Comparison of ENCODE assay signal across 15 cellular contexts in the genomic region with DNA sequence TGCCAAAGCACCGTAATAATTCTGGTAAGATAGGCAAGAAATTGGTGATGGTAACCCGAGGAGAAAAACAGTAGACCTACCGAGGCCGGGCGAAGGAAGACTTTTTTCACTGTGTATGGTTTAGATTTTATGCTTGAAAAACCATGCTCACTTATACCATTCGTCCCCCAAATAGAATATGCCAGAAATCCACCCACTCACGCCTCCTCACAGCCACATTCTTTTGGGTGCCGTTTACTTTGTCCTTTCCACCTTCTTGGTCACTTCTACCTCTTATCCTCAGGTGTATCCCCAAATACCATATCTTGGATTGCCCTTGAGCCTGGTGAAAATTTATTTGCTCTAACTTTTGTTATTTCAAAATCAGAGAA. TPM values are rescaled to one million over a fixed set of nuclear protein-coding genes. Genes with fewer than 3 reads are reported as not detected.
DNase-seq lines count a peak whose midpoint lies in the region; ATAC-seq and TF ChIP-seq lines count a peak whose summit lies in the region.
"Had no signal": no experiment of that assay in that cellular context is flagged by ENCODE, and none has a peak within 500 bp of the region (broad histone marks: within the 10 kb centered on the region; RNA-seq: fewer than 3 reads in every experiment).

No MANE protein-coding gene starts in this region.

- H3K9ac ChIP-seq in endocrine pancreas (ENCODE audit: control insufficient read depth, insufficient read depth, low read length) (peak overlapping the region; percentile 30), mucosa of rectum (ENCODE audit: low read depth in 1 of 2, low read length in 2 of 2) (peak overlapping the region; percentile 52 to 82)

- intact Hi-C loops in transverse colon (cut with DNase I; ENCODE audit: low total_unique reads): no loop called here

- no peaks in the 10 kb centered on the region for H3K36me3 Mint-ChIP-seq in WTC11

- no peak for TF ChIP-seq POLR2A in transverse colon (IDR thresholded peaks at IDR 0.05)

- no peak for DNase-seq in WTC11 (ENCODE audit: low spot score)
- no peak for DNase-seq in transverse colon
- no peak for DNase-seq in NCI-H2107 treated with DMSO at 0.1 percent for 48 hours (lab: John Stamatoyannopoulos, UW; ENCODE audit: unreplicated experiment)
- DNase-seq: activated CD8-positive, alpha-beta memory T cell treated with anti-CD3 and anti-CD28 coated beads for 24 hours; gastrocnemius medialis; MV-4-11; NCI-H2029; NCI-H510A; SIG-M5; stimulated activated CD4-positive, alpha-beta T cell treated with anti-CD3 and anti-CD28 coated beads, Interleukin-2, amount 100 ng/mL, for 24 hours; T-helper 17 cell had no signal

- H3K27me3 ChIP-seq in endocrine pancreas (ENCODE audit: control insufficient read depth, insufficient read depth, low read length): no peaks in the 10 kb centered on the region
- peaks cover 2 to 4% of the 10 kb centered on the region in 2 donors for H3K27me3 ChIP-seq in mucosa of rectum (ENCODE audit: control insufficient read depth in 2 of 2, insufficient read depth in 2 of 2, low read length in 2 of 2)
- H3K27me3 ChIP-seq in transverse colon: peaks cover 80% of the 10 kb centered on the region

- peaks cover 98% of the 10 kb centered on the region for H3K27me3 Mint-ChIP-seq in WTC11 (ENCODE audit: low read depth)

- H3K4me1 Mint-ChIP-seq in WTC11: peaks cover 21% of the 10 kb centered on the region
- H3K4me1 Mint-ChIP-seq: T-helper 17 cell had no signal

- H3K36me3 ChIP-seq in endocrine pancreas (ENCODE audit: control insufficient read depth, insufficient read depth, low read length): no peaks in the 10 kb centered on the region
- H3K36me3 ChIP-seq in mucosa of rectum (ENCODE audit: control insufficient read depth in 2 of 2, insufficient read depth in 2 of 2, low read length in 2 of 2): peaks cover 4 to 14% of the 10 kb centered on the region in 2 donors
- H3K36me3 ChIP-seq in transverse colon: no peaks in the 10 kb centered on the region
- H3K36me3 ChIP-seq: gastrocnemius medialis had no signal

- 44 to 71% methylated on average over 7 to 8 of the region's 8 CpGs for WGBS in transverse colon (ENCODE audit: low coverage in 1 of 2), 2 donors

- H3K27ac Mint-ChIP-seq in WTC11: no peak overlapping the region
- H3K27ac Mint-ChIP-seq: T-helper 17 cell had no signal

- TF ChIP-seq EP300 in transverse colon (IDR thresholded peaks at IDR 0.05; ENCODE audit: low read depth): no peak

- H3K4me3 Mint-ChIP-seq in WTC11: peak overlapping the region; percentile 40
- H3K4me3 Mint-ChIP-seq: T-helper 17 cell had no signal

- H3K4me3 ChIP-seq in endocrine pancreas (ENCODE audit: control insufficient read depth, insufficient read depth, low read length): peak overlapping the region; percentile 61
- peak overlapping the region; percentile 49 to 59 for H3K4me3 ChIP-seq in mucosa of rectum (ENCODE audit: low read length in 2 of 2)
- H3K4me3 ChIP-seq in transverse colon: peak overlapping the region in 3 of 4 donors; percentile 18 to 86 (median 28)

- peak overlapping the region; percentile 77 to 84 for H3K27ac ChIP-seq in mucosa of rectum (ENCODE audit: low read depth in 2 of 2, low read length in 2 of 2)
- peak overlapping the region; percentile 66 to 96 (median 84) for H3K27ac ChIP-seq in transverse colon
- H3K27ac ChIP-seq: gastrocnemius medialis had no signal

- H3K4me1 ChIP-seq in endocrine pancreas (ENCODE audit: control insufficient read depth, insufficient read depth, low read length) (peaks cover 29% of the 10 kb centered on the region), mucosa of rectum (ENCODE audit: control insufficient read depth in 2 of 2, insufficient read depth in 2 of 2, low read length in 2 of 2) (peaks cover 19% of the 10 kb centered on the region in 2 donors), transverse colon (peaks cover 3 to 68% (median 23%) of the 10 kb centered on the region in 4 donors)
- H3K4me1 ChIP-seq: gastrocnemius medialis had no signal

- no peak for TF ChIP-seq CTCF in WTC11 (IDR thresholded peaks at IDR 0.05)
- no peak for TF ChIP-seq CTCF in transverse colon (IDR thresholded peaks at IDR 0.05)

- in situ Hi-C loops in transverse colon (cut with MboI; ENCODE audit: low pct_ligation_motif_present in 1 of 4, low pct_unique_long_range_greater_than_20kb in 1 of 4, low sequenced_read_pairs in 3 of 4): no loop called here

- H3K9me3 ChIP-seq in endocrine pancreas (ENCODE audit: control insufficient read depth, low read length): no peaks in the 10 kb centered on the region
- H3K9me3 ChIP-seq in mucosa of rectum (ENCODE audit: control insufficient read depth in 2 of 2, low read length in 2 of 2): no peaks in the 10 kb centered on the region
- no peaks in the 10 kb centered on the region for H3K9me3 ChIP-seq in transverse colon
- H3K9me3 ChIP-seq: gastrocnemius medialis had no signal

- CTCF ChIA-PET in WTC11 (lab: Charles Lee): no interaction called here

- no peaks in the 10 kb centered on the region for H3K9me3 Mint-ChIP-seq in WTC11

- ATAC-seq in WTC11: no peak
- ATAC-seq in GM19324 (IDR thresholded peaks at IDR 0.05; ENCODE audit: low FRiP score, unreplicated experiment): no peak
- ATAC-seq in GM19452 (IDR thresholded peaks at IDR 0.05; ENCODE audit: unreplicated experiment): no peak
- ATAC-seq: gastrocnemius medialis, T-helper 17 cell had no signal

- POLR2A ChIA-PET in WTC11 (lab: Charles Lee): no interaction called here

TF ChIP-seq in WTC11, 78 proteins besides CTCF, POLR2A, EP300 and RAD21:
- TF ChIP-seq, protein P1, sequence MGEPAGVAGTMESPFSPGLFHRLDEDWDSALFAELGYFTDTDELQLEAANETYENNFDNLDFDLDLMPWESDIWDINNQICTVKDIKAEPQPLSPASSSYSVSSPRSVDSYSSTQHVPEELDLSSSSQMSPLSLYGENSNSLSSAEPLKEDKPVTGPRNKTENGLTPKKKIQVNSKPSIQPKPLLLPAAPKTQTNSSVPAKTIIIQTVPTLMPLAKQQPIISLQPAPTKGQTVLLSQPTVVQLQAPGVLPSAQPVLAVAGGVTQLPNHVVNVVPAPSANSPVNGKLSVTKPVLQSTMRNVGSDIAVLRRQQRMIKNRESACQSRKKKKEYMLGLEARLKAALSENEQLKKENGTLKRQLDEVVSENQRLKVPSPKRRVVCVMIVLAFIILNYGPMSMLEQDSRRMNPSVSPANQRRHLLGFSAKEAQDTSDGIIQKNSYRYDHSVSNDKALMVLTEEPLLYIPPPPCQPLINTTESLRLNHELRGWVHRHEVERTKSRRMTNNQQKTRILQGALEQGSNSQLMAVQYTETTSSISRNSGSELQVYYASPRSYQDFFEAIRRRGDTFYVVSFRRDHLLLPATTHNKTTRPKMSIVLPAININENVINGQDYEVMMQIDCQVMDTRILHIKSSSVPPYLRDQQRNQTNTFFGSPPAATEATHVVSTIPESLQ (CRISPR knock-in tag; IDR thresholded peaks at IDR 0.05): no peak
- TF ChIP-seq GABPB1 (CRISPR knock-in tag; IDR thresholded peaks at IDR 0.05): no peak
- TF ChIP-seq MXD4 (CRISPR knock-in tag; IDR thresholded peaks at IDR 0.05; ENCODE audit: borderline replicate concordance): no peak
- TF ChIP-seq, protein P2, sequence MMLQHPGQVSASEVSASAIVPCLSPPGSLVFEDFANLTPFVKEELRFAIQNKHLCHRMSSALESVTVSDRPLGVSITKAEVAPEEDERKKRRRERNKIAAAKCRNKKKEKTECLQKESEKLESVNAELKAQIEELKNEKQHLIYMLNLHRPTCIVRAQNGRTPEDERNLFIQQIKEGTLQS (CRISPR knock-in tag; conservative IDR thresholded peaks at IDR 0.05): no peak
- no peak for TF ChIP-seq MYBL2 (CRISPR knock-in tag; IDR thresholded peaks at IDR 0.05)
- TF ChIP-seq TCF7 (CRISPR knock-in tag; IDR thresholded peaks at IDR 0.05; ENCODE audit: low read depth): no peak
- TF ChIP-seq, protein P3, sequence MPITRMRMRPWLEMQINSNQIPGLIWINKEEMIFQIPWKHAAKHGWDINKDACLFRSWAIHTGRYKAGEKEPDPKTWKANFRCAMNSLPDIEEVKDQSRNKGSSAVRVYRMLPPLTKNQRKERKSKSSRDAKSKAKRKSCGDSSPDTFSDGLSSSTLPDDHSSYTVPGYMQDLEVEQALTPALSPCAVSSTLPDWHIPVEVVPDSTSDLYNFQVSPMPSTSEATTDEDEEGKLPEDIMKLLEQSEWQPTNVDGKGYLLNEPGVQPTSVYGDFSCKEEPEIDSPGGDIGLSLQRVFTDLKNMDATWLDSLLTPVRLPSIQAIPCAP (CRISPR knock-in tag; IDR thresholded peaks at IDR 0.05): no peak
- TF ChIP-seq, protein P4, sequence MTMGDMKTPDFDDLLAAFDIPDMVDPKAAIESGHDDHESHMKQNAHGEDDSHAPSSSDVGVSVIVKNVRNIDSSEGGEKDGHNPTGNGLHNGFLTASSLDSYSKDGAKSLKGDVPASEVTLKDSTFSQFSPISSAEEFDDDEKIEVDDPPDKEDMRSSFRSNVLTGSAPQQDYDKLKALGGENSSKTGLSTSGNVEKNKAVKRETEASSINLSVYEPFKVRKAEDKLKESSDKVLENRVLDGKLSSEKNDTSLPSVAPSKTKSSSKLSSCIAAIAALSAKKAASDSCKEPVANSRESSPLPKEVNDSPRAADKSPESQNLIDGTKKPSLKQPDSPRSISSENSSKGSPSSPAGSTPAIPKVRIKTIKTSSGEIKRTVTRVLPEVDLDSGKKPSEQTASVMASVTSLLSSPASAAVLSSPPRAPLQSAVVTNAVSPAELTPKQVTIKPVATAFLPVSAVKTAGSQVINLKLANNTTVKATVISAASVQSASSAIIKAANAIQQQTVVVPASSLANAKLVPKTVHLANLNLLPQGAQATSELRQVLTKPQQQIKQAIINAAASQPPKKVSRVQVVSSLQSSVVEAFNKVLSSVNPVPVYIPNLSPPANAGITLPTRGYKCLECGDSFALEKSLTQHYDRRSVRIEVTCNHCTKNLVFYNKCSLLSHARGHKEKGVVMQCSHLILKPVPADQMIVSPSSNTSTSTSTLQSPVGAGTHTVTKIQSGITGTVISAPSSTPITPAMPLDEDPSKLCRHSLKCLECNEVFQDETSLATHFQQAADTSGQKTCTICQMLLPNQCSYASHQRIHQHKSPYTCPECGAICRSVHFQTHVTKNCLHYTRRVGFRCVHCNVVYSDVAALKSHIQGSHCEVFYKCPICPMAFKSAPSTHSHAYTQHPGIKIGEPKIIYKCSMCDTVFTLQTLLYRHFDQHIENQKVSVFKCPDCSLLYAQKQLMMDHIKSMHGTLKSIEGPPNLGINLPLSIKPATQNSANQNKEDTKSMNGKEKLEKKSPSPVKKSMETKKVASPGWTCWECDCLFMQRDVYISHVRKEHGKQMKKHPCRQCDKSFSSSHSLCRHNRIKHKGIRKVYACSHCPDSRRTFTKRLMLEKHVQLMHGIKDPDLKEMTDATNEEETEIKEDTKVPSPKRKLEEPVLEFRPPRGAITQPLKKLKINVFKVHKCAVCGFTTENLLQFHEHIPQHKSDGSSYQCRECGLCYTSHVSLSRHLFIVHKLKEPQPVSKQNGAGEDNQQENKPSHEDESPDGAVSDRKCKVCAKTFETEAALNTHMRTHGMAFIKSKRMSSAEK (CRISPR knock-in tag; IDR thresholded peaks at IDR 0.05; ENCODE audit: borderline replicate concordance): no peak

RNA-seq across cellular contexts. Expression of a gene that starts 8.1 kb away (rescaled TPM):
- total RNA-seq in WTC11 (2021): 0.15 to 0.21 TPM (median 0.18 TPM) in 3 replicates
- 100 to 1,000 TPM in 1 of 4 donors, 10 to 100 TPM in 3; 49.7 to 223 (median 65.7) TPM for total RNA-seq in transverse colon
- total RNA-seq: T-helper 17 cell had no signal

Comparison
In these comparisons a context has a peak if more than half of its experiments do, and no peak if none do; other contexts are left out.
1. RNA of a gene that starts 8.1 kb away (total RNA-seq): 49.7 to 223 TPM in transverse colon; 0.15 to 0.21 TPM in WTC11; every median in the first group is over 10 times any median in the second.
2. Peak in every context shown above with its lines, with median percentiles within 50 percentile points of each other: H3K4me3 ChIP-seq.